ENCODE assay signal across 8 cellular contexts in the genomic region with DNA sequence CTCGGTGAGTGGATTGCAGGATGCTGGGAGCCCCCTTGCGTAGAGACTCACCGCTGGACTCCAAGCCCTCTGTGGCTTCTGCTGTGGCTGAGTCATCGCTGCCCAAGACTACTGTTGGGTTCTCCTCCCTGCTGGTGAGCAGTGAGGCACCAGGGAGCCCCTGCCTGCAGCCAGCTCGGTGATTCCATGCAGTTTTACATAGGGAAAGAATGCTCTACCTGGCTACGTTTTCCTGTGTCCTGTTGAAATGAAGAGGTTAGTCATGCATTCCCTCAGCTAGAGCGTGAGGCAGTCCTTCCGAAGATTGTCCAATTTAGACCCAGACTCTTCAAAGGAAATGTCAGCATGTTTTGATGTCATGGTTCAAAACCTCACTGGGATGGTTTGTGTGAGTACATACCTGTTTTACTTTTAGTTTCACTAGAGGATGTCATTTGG. TPM values are rescaled to one million over a fixed set of nuclear protein-coding genes. Genes with fewer than 3 reads are reported as not detected.
DNase-seq lines count a peak whose midpoint lies in the region; ATAC-seq and TF ChIP-seq lines count a peak whose summit lies in the region.
"Had no signal": no experiment of that assay in that cellular context is flagged by ENCODE, and none has a peak within 500 bp of the region (broad histone marks: within the 10 kb centered on the region; RNA-seq: fewer than 3 reads in every experiment).

No MANE protein-coding gene starts in this region.

- ATAC-seq in GM21367 (IDR thresholded peaks at IDR 0.05; ENCODE audit: unreplicated experiment) (peak; percentile 48), heart right ventricle (no peak)

- 90 to 93% methylated on average over 8 of the region's 8 CpGs for WGBS in heart right ventricle, 2 donors

- no peaks in the 10 kb centered on the region for H3K27me3 Mint-ChIP-seq in activated naive CD4-positive, alpha-beta T cell treated with anti-CD3 and anti-CD28 coated beads, Interleukin-2, amount 50 U/mL, for 24 hours
- peaks cover 6% of the 10 kb centered on the region for H3K27me3 Mint-ChIP-seq in glutamatergic neuron (ENCODE audit: unreplicated experiment)

- peak overlapping the region; percentile 95 for H3K27ac Mint-ChIP-seq in activated naive CD4-positive, alpha-beta T cell treated with anti-CD3 and anti-CD28 coated beads, Interleukin-2, amount 50 U/mL, for 24 hours
- H3K27ac Mint-ChIP-seq in glutamatergic neuron (ENCODE audit: unreplicated experiment) = no peak overlapping the region
- H3K27ac Mint-ChIP-seq: nephron had no signal

- H3K4me3 ChIP-seq in MG63 (no peak overlapping the region), heart right ventricle (no peak overlapping the region)

- intact Hi-C loops in heart right ventricle (cut with DNase I) = no loop called here

- peak overlapping the region; percentile 77 for H3K4me3 Mint-ChIP-seq in activated naive CD4-positive, alpha-beta T cell treated with anti-CD3 and anti-CD28 coated beads, Interleukin-2, amount 50 U/mL, for 24 hours
- H3K4me3 Mint-ChIP-seq in glutamatergic neuron (ENCODE audit: unreplicated experiment) = no peak overlapping the region
- H3K4me3 Mint-ChIP-seq: nephron had no signal

- H3K4me1 ChIP-seq in heart right ventricle = peaks cover 0 to 9% (median 0%) of the 10 kb centered on the region in 9 donors

- no peaks in the 10 kb centered on the region for H3K27me3 ChIP-seq in MG63
- H3K27me3 ChIP-seq in heart right ventricle = no peaks in the 10 kb centered on the region

- peaks cover 62% of the 10 kb centered on the region for H3K4me1 Mint-ChIP-seq in activated naive CD4-positive, alpha-beta T cell treated with anti-CD3 and anti-CD28 coated beads, Interleukin-2, amount 50 U/mL, for 24 hours
- H3K4me1 Mint-ChIP-seq in glutamatergic neuron (ENCODE audit: low read depth, unreplicated experiment) = peaks cover 10% of the 10 kb centered on the region

- no peaks in the 10 kb centered on the region for H3K36me3 ChIP-seq in MG63
- no peaks in the 10 kb centered on the region for H3K36me3 ChIP-seq in heart right ventricle

- no peak for TF ChIP-seq CTCF in heart right ventricle (IDR thresholded peaks at IDR 0.05)
- TF ChIP-seq CTCF in glutamatergic neuron (IDR thresholded peaks at IDR 0.05; ENCODE audit: partially characterized antibody, unreplicated experiment) = no peak

- H3K9me3 Mint-ChIP-seq in activated naive CD4-positive, alpha-beta T cell treated with anti-CD3 and anti-CD28 coated beads, Interleukin-2, amount 50 U/mL, for 24 hours = no peaks in the 10 kb centered on the region
- H3K9me3 Mint-ChIP-seq in glutamatergic neuron (ENCODE audit: unreplicated experiment) = peaks cover 2% of the 10 kb centered on the region
- H3K9me3 Mint-ChIP-seq: nephron had no signal

- no peaks in the 10 kb centered on the region for H3K9me3 ChIP-seq in MG63
- no peaks in the 10 kb centered on the region for H3K9me3 ChIP-seq in heart right ventricle

- peak overlapping the region in 1 of 10 donors; percentile 69 for H3K27ac ChIP-seq in heart right ventricle

- DNase-seq in MG63 (peak; percentile 66), HPDE6-E6E7 (ENCODE audit: extremely low spot score) (no peak), heart right ventricle (no peak), glutamatergic neuron (no peak)
- peak; percentile 44 for DNase-seq in stimulated activated CD4-positive, alpha-beta T cell treated with anti-CD3 and anti-CD28 coated beads, Interleukin-15, amount 100 ng/mL, for 48 hours (ENCODE audit: low read depth in 2 of 2)

- H3K36me3 Mint-ChIP-seq in activated naive CD4-positive, alpha-beta T cell treated with anti-CD3 and anti-CD28 coated beads, Interleukin-2, amount 50 U/mL, for 24 hours = peaks cover 16% of the 10 kb centered on the region
- no peaks in the 10 kb centered on the region for H3K36me3 Mint-ChIP-seq in glutamatergic neuron (ENCODE audit: unreplicated experiment)

RNA-seq across cellular contexts. Expression of a gene that starts 28.2 kb away (rescaled TPM):
- total RNA-seq in MG63 (2014; rRNA removed; shearing (Covaris generic); ENCODE audit: low replicate concordance) = 10.8 and 12.0 TPM in 2 replicates
- total RNA-seq in heart right ventricle = 10 to 100 TPM in 7 of 10 donors, 1 to 10 TPM in 3; 8.4 to 15.6 (median 10.9) TPM
- polyA plus RNA-seq in heart right ventricle = 1 to 10 TPM; 2.3 to 2.7 TPM
- total RNA-seq in glutamatergic neuron (ENCODE audit: unreplicated experiment) = 16.7 TPM

Comparison
In these comparisons a context has a peak if more than half of its experiments do, and no peak if none do; other contexts are left out.
1. DNase-seq: peak in MG63 (single experiment) and stimulated activated CD4-positive, alpha-beta T cell treated with anti-CD3 and anti-CD28 coated beads, Interleukin-15, amount 100 ng/mL, for 48 hours (2 of 2); none in HPDE6-E6E7 (single experiment), heart right ventricle (0 of 2) and glutamatergic neuron (single experiment).